22 cellular contexts compared by ENCODE assay signal in the genomic region with DNA sequence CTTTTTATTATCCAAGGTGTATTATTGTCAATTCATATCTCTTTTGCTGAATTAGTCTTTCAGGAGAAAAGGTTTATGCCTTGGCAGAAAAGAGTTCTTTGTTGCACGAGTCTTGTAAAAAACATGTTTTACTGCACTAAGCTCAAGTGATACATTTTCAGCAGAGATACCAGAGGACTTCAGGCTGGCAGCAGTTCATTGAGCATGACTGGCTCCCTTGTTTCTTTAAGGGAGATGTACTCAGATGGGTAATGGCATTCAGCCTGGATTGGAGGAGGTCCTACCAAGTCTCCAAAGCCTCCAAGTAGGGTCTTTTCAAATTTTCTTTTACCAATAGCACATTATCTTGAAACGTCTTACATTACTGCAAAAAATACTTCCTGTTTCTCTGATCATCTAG.
"Had no signal": no experiment of that assay in that cellular context is flagged by ENCODE, and none has a peak within 500 bp of the region (broad histone marks: within the 10 kb centered on the region; RNA-seq: fewer than 3 reads in every experiment).

No MANE protein-coding gene starts in this region.

- H3K4me2 ChIP-seq: hepatocyte had no signal

- H3K4me3 ChIP-seq: colonic mucosa, esophagus squamous epithelium, gastroesophageal sphincter, heart left ventricle, hepatocyte, left lung, lower lobe of right lung had no signal

- H3K4me1 ChIP-seq: colonic mucosa, esophagus squamous epithelium, heart left ventricle, left lung, lower lobe of right lung had no signal

- H3K4me1 Mint-ChIP-seq: immature natural killer cell; naive thymus-derived CD4-positive, alpha-beta T cell had no signal

- H3K4me3 Mint-ChIP-seq: dendritic cell treated with granulocyte-macrophage colony-stimulating factor and Interleukin-4, amounts not matched to agents 40 ng/mL and 50 ng/mL, for 4 days; effector memory CD8-positive, alpha-beta T cell; endodermal cell; immature natural killer cell; naive thymus-derived CD4-positive, alpha-beta T cell had no signal

- H3K27ac ChIP-seq: colonic mucosa, epithelial cell of prostate, esophagus squamous epithelium, gastroesophageal sphincter, heart left ventricle, hepatocyte, left lung, lower lobe of right lung had no signal

- H3K27me3 ChIP-seq: colonic mucosa, esophagus squamous epithelium, gastroesophageal sphincter, heart left ventricle, hepatocyte, left lung had no signal

- H3K27me3 Mint-ChIP-seq: dendritic cell treated with granulocyte-macrophage colony-stimulating factor and Interleukin-4, amounts not matched to agents 40 ng/mL and 50 ng/mL, for 4 days; effector memory CD8-positive, alpha-beta T cell; naive thymus-derived CD4-positive, alpha-beta T cell had no signal

- H3K36me3 Mint-ChIP-seq: immature natural killer cell; naive thymus-derived CD4-positive, alpha-beta T cell had no signal

- H3K9me3 Mint-ChIP-seq: dendritic cell treated with granulocyte-macrophage colony-stimulating factor and Interleukin-4, amounts not matched to agents 40 ng/mL and 50 ng/mL, for 4 days; endodermal cell had no signal

- H3K79me2 ChIP-seq: hepatocyte had no signal

- H3K36me3 ChIP-seq: colonic mucosa, esophagus squamous epithelium, gastroesophageal sphincter, heart left ventricle, left lung, lower lobe of right lung had no signal

- DNase-seq: colonic mucosa; cortex of kidney; effector CD8-positive, alpha-beta T cell; effector memory CD8-positive, alpha-beta T cell; endodermal cell; erythroblast; esophagus squamous epithelium; foreskin fibroblast; heart left ventricle; hypothalamus; immature natural killer cell; left cardiac atrium; left lung; left ventricle myocardium superior; lower lobe of right lung; mesenchymal stem cell; midbrain; naive thymus-derived CD4-positive, alpha-beta T cell had no signal

- H3K27ac Mint-ChIP-seq: dendritic cell treated with granulocyte-macrophage colony-stimulating factor and Interleukin-4, amounts not matched to agents 40 ng/mL and 50 ng/mL, for 4 days; effector memory CD8-positive, alpha-beta T cell; endodermal cell; immature natural killer cell; naive thymus-derived CD4-positive, alpha-beta T cell had no signal
